Comparison of ENCODE assay signal across 26 cellular contexts in the genomic region with DNA sequence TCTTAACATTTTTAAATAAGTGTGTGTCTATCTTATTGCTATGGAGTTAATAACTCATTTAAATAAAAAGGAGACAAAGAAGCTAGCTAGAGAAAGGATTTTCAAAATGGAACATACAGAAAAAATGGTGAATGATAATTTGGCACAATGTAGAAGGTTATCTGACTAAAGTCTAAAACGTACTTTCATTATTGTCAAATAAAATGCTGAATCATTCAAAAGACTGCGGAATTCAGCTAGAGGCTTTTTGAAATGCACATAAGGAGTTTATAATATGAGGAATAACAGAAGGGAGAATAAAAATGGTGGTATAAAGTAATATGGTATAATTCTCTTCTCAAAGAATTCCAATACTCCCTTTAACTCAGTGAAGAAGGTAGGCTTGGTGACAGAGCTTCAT.
"Had no signal": no experiment of that assay in that cellular context is flagged by ENCODE, and none has a peak within 500 bp of the region (broad histone marks: within the 10 kb centered on the region; RNA-seq: fewer than 3 reads in every experiment).

No MANE protein-coding gene starts in this region.

- H3K9me3 ChIP-seq: colonic mucosa, esophagus squamous epithelium, gastrocnemius medialis, lower lobe of right lung had no signal

- H3K27ac ChIP-seq: colonic mucosa, epithelial cell of prostate, esophagus squamous epithelium, gastrocnemius medialis, heart right ventricle, left lung, lower lobe of right lung had no signal

- ATAC-seq: effector memory CD8-positive, alpha-beta T cell; esophagus mucosa; gastrocnemius medialis; heart right ventricle; left cardiac atrium; left lung; left ventricle myocardium superior; lower lobe of right lung; mucosa of descending colon had no signal

- DNase-seq: colonic mucosa; cortex of kidney; effector CD8-positive, alpha-beta T cell; effector memory CD8-positive, alpha-beta T cell; endodermal cell; erythroblast; esophagus squamous epithelium; foreskin fibroblast; foreskin melanocyte; gastrocnemius medialis; glutamatergic neuron; head of caudate nucleus; heart right ventricle; hippocampal formation; left cardiac atrium; left lung; left ventricle myocardium superior; lower lobe of right lung; mesenchymal stem cell; mucosa of descending colon; naive B cell had no signal

- H3K27me3 ChIP-seq: colonic mucosa, esophagus squamous epithelium, gastrocnemius medialis, heart right ventricle, left lung had no signal

- H3K36me3 ChIP-seq: colonic mucosa, esophagus squamous epithelium, gastrocnemius medialis, heart right ventricle, left lung, lower lobe of right lung had no signal

- H3K4me3 ChIP-seq: colonic mucosa, esophagus squamous epithelium, gastrocnemius medialis, heart right ventricle, left lung, lower lobe of right lung, mucosa of descending colon had no signal

- FAIRE-seq: endometrium, islet of Langerhans, keratinocyte had no signal

- H3K4me1 ChIP-seq: colonic mucosa, esophagus squamous epithelium, gastrocnemius medialis, heart right ventricle, left lung, lower lobe of right lung had no signal
